1 cellular context compared by ENCODE assay signal in the genomic region with DNA sequence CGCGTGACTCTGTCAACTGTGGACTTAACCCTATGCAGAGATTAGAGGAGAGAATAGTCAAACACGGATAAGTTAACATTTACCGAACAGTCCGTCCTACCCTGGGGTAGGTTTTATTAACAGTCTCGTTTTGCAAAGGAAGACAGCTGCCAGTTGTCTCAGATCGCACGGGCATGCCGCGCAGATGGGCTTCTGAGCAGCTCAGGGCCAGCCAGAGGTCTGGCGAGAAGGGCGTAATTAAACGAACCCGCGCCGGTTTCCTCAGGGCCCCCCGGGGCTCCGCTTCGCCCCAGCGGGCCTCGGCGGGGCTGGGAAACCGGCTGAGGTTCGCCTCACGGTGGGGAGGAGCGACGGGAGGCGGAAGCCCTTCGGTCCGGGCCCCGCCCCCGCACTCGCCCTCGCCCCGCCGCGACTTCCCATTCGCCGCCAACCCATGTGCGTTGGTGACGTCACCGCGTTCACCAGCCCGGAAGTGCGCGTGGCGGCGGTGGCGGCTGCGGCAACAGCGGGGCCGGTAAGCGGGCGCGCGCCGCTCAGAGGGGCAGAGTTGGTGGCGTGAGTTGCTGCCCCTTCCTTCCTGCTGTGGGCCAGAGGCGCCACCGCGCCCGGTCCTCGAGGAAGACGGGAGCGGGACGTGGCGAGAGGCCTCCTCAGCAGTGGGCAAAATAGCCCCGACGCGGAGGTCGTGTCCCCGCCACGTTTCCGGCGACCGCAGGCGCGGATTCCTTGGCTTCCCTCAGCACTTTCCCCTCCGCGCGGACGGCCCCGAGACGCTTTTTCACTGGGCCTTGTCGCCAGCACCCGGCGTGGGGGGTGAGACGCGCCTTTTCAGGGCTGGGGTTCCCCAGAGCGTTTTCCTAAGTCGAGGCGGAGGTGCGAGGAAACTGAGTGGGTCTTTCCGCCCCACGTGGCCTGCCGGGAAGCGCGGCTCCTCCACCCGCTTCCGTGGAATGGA.
TF ChIP-seq lines count a peak whose summit lies in the region.

Gene TRNT1, plus strand, starts transcription at position 464 of the 955 bp plus-strand sequence. CDS start 2,101 bp downstream, outside the sequence.

TF ChIP-seq in HepG2, 621 proteins besides CTCF, POLR2A, EP300 and RAD21 (continued from another document and continues in another):
- TF ChIP-seq TRIM24 (CRISPR knock-in tag; IDR thresholded peaks at IDR 0.05) (no peak), REPIN1 (CRISPR knock-in tag; IDR thresholded peaks at IDR 0.05; ENCODE audit: borderline replicate concordance, low read depth) (peak; percentile 77), ZNF790 (CRISPR knock-in tag; IDR thresholded peaks at IDR 0.05; ENCODE audit: borderline replicate concordance) (peak; percentile 83; the same call in 1 of the 2 replicates), CREM (IDR thresholded peaks at IDR 0.05) (no peak; the same call in 1 of the 2 replicates), CREM (CRISPR knock-in tag; IDR thresholded peaks at IDR 0.05) (0 out of 2 replicates have a peak, but pooled peaks have one; percentile 48), JDP2 (CRISPR knock-in tag; IDR thresholded peaks at IDR 0.05; ENCODE audit: borderline replicate concordance) (no peak), GZF1 (CRISPR knock-in tag; IDR thresholded peaks at IDR 0.05) (peak; percentile 45; the same call in 1 of the 2 replicates), ZNF569 (CRISPR knock-in tag; IDR thresholded peaks at IDR 0.05; ENCODE audit: borderline replicate concordance) (0 out of 2 replicates have a peak, but pooled peaks have one; percentile 79), MYC (CRISPR knock-in tag; IDR thresholded peaks at IDR 0.05; ENCODE audit: borderline replicate concordance) (peak; percentile 93), TFAP4 (IDR thresholded peaks at IDR 0.05; ENCODE audit: borderline replicate concordance, low read depth) (0 out of 2 replicates have a peak, but pooled peaks have one; percentile 3), ZNF549 (CRISPR knock-in tag; IDR thresholded peaks at IDR 0.05) (no peak), MLLT10 (CRISPR knock-in tag; IDR thresholded peaks at IDR 0.05) (no peak), ZNF709 (CRISPR knock-in tag; IDR thresholded peaks at IDR 0.05) (peak; percentile 95), ZNF710 (CRISPR knock-in tag; IDR thresholded peaks at IDR 0.05; ENCODE audit: borderline replicate concordance) (peak; percentile 34; the same call in 1 of the 2 replicates), ZNF530 (CRISPR knock-in tag; IDR thresholded peaks at IDR 0.05; ENCODE audit: low read depth) (no peak), ZFP1 (CRISPR knock-in tag; IDR thresholded peaks at IDR 0.05) (no peak), JARID2 (CRISPR knock-in tag; IDR thresholded peaks at IDR 0.05; ENCODE audit: insufficient replicate concordance) (no peak), PBX3 (CRISPR knock-in tag; IDR thresholded peaks at IDR 0.05; ENCODE audit: borderline replicate concordance) (no peak), KDM2A (CRISPR knock-in tag; IDR thresholded peaks at IDR 0.05; ENCODE audit: borderline replicate concordance, low read depth) (peak; percentile 90; the same call in 1 of the 2 replicates), THYN1 (CRISPR knock-in tag; IDR thresholded peaks at IDR 0.05; ENCODE audit: borderline replicate concordance, low read depth) (no peak), HOXD1 (CRISPR knock-in tag; IDR thresholded peaks at IDR 0.05) (peak; percentile 60), ZNF891 (CRISPR knock-in tag; IDR thresholded peaks at IDR 0.05) (peak; percentile 68; the same call in 1 of the 2 replicates), ZNF101 (CRISPR knock-in tag; IDR thresholded peaks at IDR 0.05; ENCODE audit: borderline replicate concordance, low read depth) (no peak), HNRNPL (IDR thresholded peaks at IDR 0.05; ENCODE audit: low read depth, low read length) (no peak), ZNF34 (CRISPR knock-in tag; IDR thresholded peaks at IDR 0.05; ENCODE audit: borderline replicate concordance) (no peak), MTA3 (CRISPR knock-in tag; IDR thresholded peaks at IDR 0.05) (no peak), BHLHE40 (IDR thresholded peaks at IDR 0.05; ENCODE audit: low read length) (peak; percentile 15), ZNF841 (CRISPR knock-in tag; IDR thresholded peaks at IDR 0.05; ENCODE audit: borderline replicate concordance) (0 out of 2 replicates have a peak, but pooled peaks have one; percentile 33), ZNF253 (CRISPR knock-in tag; IDR thresholded peaks at IDR 0.05; ENCODE audit: borderline replicate concordance) (peak; percentile 37; the same call in 1 of the 2 replicates), IRF2 (CRISPR knock-in tag; IDR thresholded peaks at IDR 0.05) (peak; percentile 77), ZNF737 (CRISPR knock-in tag; IDR thresholded peaks at IDR 0.05; ENCODE audit: borderline replicate concordance) (no peak), CHCHD3 (CRISPR knock-in tag; IDR thresholded peaks at IDR 0.05) (no peak), ZNF501 (CRISPR knock-in tag; IDR thresholded peaks at IDR 0.05) (peak; percentile 94), SMYD3 (CRISPR knock-in tag; IDR thresholded peaks at IDR 0.05) (no peak; the same call in 1 of the 2 replicates), HOXA5 (CRISPR knock-in tag; IDR thresholded peaks at IDR 0.05) (peak; percentile 78), DMTF1 (CRISPR knock-in tag; IDR thresholded peaks at IDR 0.05) (no peak), MIER3 (CRISPR knock-in tag; IDR thresholded peaks at IDR 0.05; ENCODE audit: borderline replicate concordance) (peak; percentile 43; the same call in 1 of the 2 replicates), ZNF597 (CRISPR knock-in tag; IDR thresholded peaks at IDR 0.05) (no peak), DPF2 (CRISPR knock-in tag; IDR thresholded peaks at IDR 0.05; ENCODE audit: borderline replicate concordance, low read depth) (no peak), ZNF670 (CRISPR knock-in tag; IDR thresholded peaks at IDR 0.05; ENCODE audit: borderline replicate concordance) (peak; percentile 75; the same call in 1 of the 2 replicates), RFX3 (CRISPR knock-in tag; IDR thresholded peaks at IDR 0.05) (no peak), ATRX (CRISPR knock-in tag; IDR thresholded peaks at IDR 0.05; ENCODE audit: borderline replicate concordance) (no peak), SKI (IDR thresholded peaks at IDR 0.05; ENCODE audit: partially characterized antibody) (peak; percentile 47), ZBTB37 (CRISPR knock-in tag; IDR thresholded peaks at IDR 0.05) (no peak), PRMT3 (CRISPR knock-in tag; IDR thresholded peaks at IDR 0.05; ENCODE audit: borderline replicate concordance, low read depth) (no peak)
- TF ChIP-seq, protein P1, sequence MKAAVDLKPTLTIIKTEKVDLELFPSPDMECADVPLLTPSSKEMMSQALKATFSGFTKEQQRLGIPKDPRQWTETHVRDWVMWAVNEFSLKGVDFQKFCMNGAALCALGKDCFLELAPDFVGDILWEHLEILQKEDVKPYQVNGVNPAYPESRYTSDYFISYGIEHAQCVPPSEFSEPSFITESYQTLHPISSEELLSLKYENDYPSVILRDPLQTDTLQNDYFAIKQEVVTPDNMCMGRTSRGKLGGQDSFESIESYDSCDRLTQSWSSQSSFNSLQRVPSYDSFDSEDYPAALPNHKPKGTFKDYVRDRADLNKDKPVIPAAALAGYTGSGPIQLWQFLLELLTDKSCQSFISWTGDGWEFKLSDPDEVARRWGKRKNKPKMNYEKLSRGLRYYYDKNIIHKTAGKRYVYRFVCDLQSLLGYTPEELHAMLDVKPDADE (CRISPR knock-in tag; IDR thresholded peaks at IDR 0.05) = no peak; the same call in 1 of the 2 replicates
- TF ChIP-seq, protein P2, sequence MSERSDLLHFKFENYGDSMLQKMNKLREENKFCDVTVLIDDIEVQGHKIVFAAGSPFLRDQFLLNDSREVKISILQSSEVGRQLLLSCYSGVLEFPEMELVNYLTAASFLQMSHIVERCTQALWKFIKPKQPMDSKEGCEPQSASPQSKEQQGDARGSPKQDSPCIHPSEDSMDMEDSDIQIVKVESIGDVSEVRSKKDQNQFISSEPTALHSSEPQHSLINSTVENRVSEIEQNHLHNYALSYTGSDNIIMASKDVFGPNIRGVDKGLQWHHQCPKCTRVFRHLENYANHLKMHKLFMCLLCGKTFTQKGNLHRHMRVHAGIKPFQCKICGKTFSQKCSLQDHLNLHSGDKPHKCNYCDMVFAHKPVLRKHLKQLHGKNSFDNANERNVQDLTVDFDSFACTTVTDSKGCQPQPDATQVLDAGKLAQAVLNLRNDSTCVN (CRISPR knock-in tag; IDR thresholded peaks at IDR 0.05; ENCODE audit: borderline replicate concordance) = no peak
- TF ChIP-seq, protein P3, sequence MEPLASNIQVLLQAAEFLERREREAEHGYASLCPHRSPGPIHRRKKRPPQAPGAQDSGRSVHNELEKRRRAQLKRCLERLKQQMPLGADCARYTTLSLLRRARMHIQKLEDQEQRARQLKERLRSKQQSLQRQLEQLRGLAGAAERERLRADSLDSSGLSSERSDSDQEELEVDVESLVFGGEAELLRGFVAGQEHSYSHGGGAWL (CRISPR knock-in tag; IDR thresholded peaks at IDR 0.05) = 0 out of 2 replicates have a peak, but pooled peaks have one; percentile 64
